ENCODE assay signal across 2 cellular contexts in genomic region chr11:97937501-97937900, GRCh38.
TF ChIP-seq lines count a peak whose summit lies in the region.

No MANE protein-coding gene starts in this region.

TF ChIP-seq in GM23338, 12 proteins besides CTCF, POLR2A, EP300 and RAD21 (continued from another document):
- TF ChIP-seq REST (IDR thresholded peaks at IDR 0.05; ENCODE audit: unreplicated experiment) (no peak), NANOG (IDR thresholded peaks at IDR 0.05; ENCODE audit: borderline replicate concordance) (no peak), ZNF331 (CRISPR knock-in tag; IDR thresholded peaks at IDR 0.05; ENCODE audit: low read depth) (no peak), STAT1 (IDR thresholded peaks at IDR 0.05; ENCODE audit: unreplicated experiment) (no peak), ZNF462 (CRISPR knock-in tag; IDR thresholded peaks at IDR 0.05) (no peak), ETS1 (IDR thresholded peaks at IDR 0.05) (no peak), EZH2 (IDR thresholded peaks at IDR 0.05; ENCODE audit: low read depth, unreplicated experiment) (no peak), POLR2AphosphoS5 (IDR thresholded peaks at IDR 0.05; ENCODE audit: low read depth) (no peak), ZNF114 (CRISPR knock-in tag; IDR thresholded peaks at IDR 0.05) (no peak)

TF ChIP-seq in SK-N-SH, 30 proteins besides CTCF, POLR2A, EP300 and RAD21 (continued from another document):
- TF ChIP-seq PBX3 (IDR thresholded peaks at IDR 0.05) (peak; percentile 31; the same call in 1 of the 2 replicates), TEAD4 (IDR thresholded peaks at IDR 0.05; ENCODE audit: borderline replicate concordance, insufficient read depth) (peak; percentile 56; the same call in 1 of the 2 replicates), FOXJ3 (CRISPR knock-in tag; IDR thresholded peaks at IDR 0.05) (no peak), IRF3 (IDR thresholded peaks at IDR 0.05; ENCODE audit: low read depth, low read length) (no peak), RCOR1 (IDR thresholded peaks at IDR 0.05; ENCODE audit: low read length) (no peak), RFX5 (IDR thresholded peaks at IDR 0.05; ENCODE audit: low read length) (no peak), GATA2 (CRISPR knock-in tag; IDR thresholded peaks at IDR 0.05) (no peak), SIN3A (IDR thresholded peaks at IDR 0.05; ENCODE audit: borderline replicate concordance, low read depth, low read length) (no peak), RXRA (IDR thresholded peaks at IDR 0.05; ENCODE audit: borderline replicate concordance, low read depth) (peak; percentile 21; the same call in 1 of the 2 replicates), ZBTB33 (IDR thresholded peaks at IDR 0.05; ENCODE audit: borderline replicate concordance, low read depth) (0 out of 2 replicates have a peak, but pooled peaks have one; percentile 21), TAF1 (IDR thresholded peaks at IDR 0.05; ENCODE audit: borderline replicate concordance, low read depth, low read length) (no peak), MEF2A (IDR thresholded peaks at IDR 0.05; ENCODE audit: borderline replicate concordance, low read depth) (no peak), JUND (IDR thresholded peaks at IDR 0.05) (peak; percentile 78), USF1 (IDR thresholded peaks at IDR 0.05; ENCODE audit: borderline replicate concordance, low read depth) (no peak), REST (IDR thresholded peaks at IDR 0.05; ENCODE audit: low read depth, low read length) (no peak), FOXM1 (IDR thresholded peaks at IDR 0.05; ENCODE audit: low read depth) (no peak), FOSL2 (IDR thresholded peaks at IDR 0.05; ENCODE audit: borderline replicate concordance, low read depth) (peak; percentile 85), SMC3 (IDR thresholded peaks at IDR 0.05; ENCODE audit: low read depth, low read length) (no peak), CHD2 (IDR thresholded peaks at IDR 0.05; ENCODE audit: low read length, partially characterized antibody) (no peak), EZH2phosphoT487 (IDR thresholded peaks at IDR 0.05; ENCODE audit: borderline replicate concordance, low read depth) (no peak), USF2 (IDR thresholded peaks at IDR 0.05; ENCODE audit: borderline replicate concordance, low read depth, low read length) (no peak)
TF ChIP-seq in SK-N-SH: peak in this region for 8.
